10 cellular contexts compared by ENCODE assay signal in genomic region chr4:112889619-112890294, GRCh38.
DNase-seq lines count a peak whose midpoint lies in the region; ATAC-seq, FAIRE-seq and TF ChIP-seq lines count a peak whose summit lies in the region.
"Had no signal": no experiment of that assay in that cellular context is flagged by ENCODE, and none has a peak within 500 bp of the region (broad histone marks: within the 10 kb centered on the region; RNA-seq: fewer than 3 reads in every experiment).

No MANE protein-coding gene starts in this region.

- H3K9me3 ChIP-seq in liver (ENCODE audit: control insufficient read depth in 4 of 4, low read length in 3 of 4) (no peaks in the 10 kb centered on the region), HepG2 (ENCODE audit: low read length) (no peaks in the 10 kb centered on the region), aorta (ENCODE audit: control insufficient read depth, low read length) (no peaks in the 10 kb centered on the region)

- H3K27me3 Mint-ChIP-seq in activated B cell treated with CpG ODN at 0.5 μM for 24 hours, result peaks cover 6% of the 10 kb centered on the region
- H3K27me3 Mint-ChIP-seq: dendritic cell treated with granulocyte-macrophage colony-stimulating factor and Interleukin-4, amounts not matched to agents 40 ng/mL and 50 ng/mL, for 4 days had no signal

- TF ChIP-seq RAD21 in liver (IDR thresholded peaks at IDR 0.05), result no peak
- TF ChIP-seq RAD21 in HepG2 (CRISPR knock-in tag; IDR thresholded peaks at IDR 0.05), result no peak

- CTCF ChIA-PET in HepG2 (lab: Yijun Ruan, JAX; ENCODE audit: low intra/inter-chr PET ratio, low total read pairs), result no interaction called here
- CTCF ChIA-PET in activated B cell treated with CpG ODN at 0.5 μM for 24 hours (lab: Charles Lee), result no interaction called here

- FAIRE-seq in HepG2 (lab: Jason Lieb, UNC), result no peak

- TF ChIP-seq POLR2A in HepG2 (IDR thresholded peaks at IDR 0.05; ENCODE audit: insufficient read depth in 1 of 2, low read depth in 2 of 2, low read length in 2 of 2), result no peak

- no peaks in the 10 kb centered on the region for H3K9me3 Mint-ChIP-seq in activated B cell treated with CpG ODN at 0.5 μM for 24 hours
- H3K9me3 Mint-ChIP-seq: CD8-positive, alpha-beta T cell; dendritic cell treated with granulocyte-macrophage colony-stimulating factor and Interleukin-4, amounts not matched to agents 40 ng/mL and 50 ng/mL, for 4 days had no signal

- no peaks in the 10 kb centered on the region for H3K79me2 ChIP-seq in HepG2 (ENCODE audit: insufficient read depth, low read length)

- peak overlapping the region; percentile 12 for H3K4me3 Mint-ChIP-seq in activated B cell treated with CpG ODN at 0.5 μM for 24 hours
- H3K4me3 Mint-ChIP-seq: CD8-positive, alpha-beta T cell; dendritic cell treated with granulocyte-macrophage colony-stimulating factor and Interleukin-4, amounts not matched to agents 40 ng/mL and 50 ng/mL, for 4 days had no signal

- WGBS in liver, result 35% methylated on average over 4 of the region's 4 CpGs
- 7% methylated on average over 4 of the region's 4 CpGs for WGBS in HepG2 (ENCODE audit: low lambda C conversion rate)
- WGBS in aorta, 2 donors, result 6 to 11% methylated on average over 4 of the region's 4 CpGs

- no peaks in the 10 kb centered on the region for H3K36me3 ChIP-seq in liver (ENCODE audit: control insufficient read depth in 4 of 4, insufficient read depth in 3 of 4, low read depth in 1 of 4, low read length in 3 of 4)
- no peaks in the 10 kb centered on the region for H3K36me3 ChIP-seq in HepG2 (replicated peaks in 1 of 2; ENCODE audit: control insufficient read depth in 1 of 2, insufficient read depth in 2 of 2, low read length in 2 of 2)
- no peaks in the 10 kb centered on the region for H3K36me3 ChIP-seq in aorta (ENCODE audit: control insufficient read depth in 1 of 2, insufficient read depth in 2 of 2, low read length in 1 of 2)

- no TSS peak for BruUV-seq in HepG2 (replicated peaks; lab: Mats Ljungman, UMichigan)

- H3K9ac ChIP-seq in liver (ENCODE audit: low read depth in 1 of 2, low read length in 2 of 2) (no peak overlapping the region), HepG2 (ENCODE audit: insufficient read depth, low read depth, low read length) (no peak overlapping the region)

- H2AFZ ChIP-seq in HepG2 (ENCODE audit: low read length), result no peak overlapping the region

- no peak for TF ChIP-seq EP300 in HepG2 (IDR thresholded peaks at IDR 0.05; ENCODE audit: low read depth in 2 of 2, low read length in 2 of 2)
- TF ChIP-seq EP300 in HepG2 (CRISPR knock-in tag; IDR thresholded peaks at IDR 0.05; ENCODE audit: borderline replicate concordance), result no peak

- H3K27ac Mint-ChIP-seq in activated B cell treated with CpG ODN at 0.5 μM for 24 hours, result no peak overlapping the region
- H3K27ac Mint-ChIP-seq: CD8-positive, alpha-beta T cell; dendritic cell treated with granulocyte-macrophage colony-stimulating factor and Interleukin-4, amounts not matched to agents 40 ng/mL and 50 ng/mL, for 4 days had no signal

- H3K27me3 ChIP-seq in liver (ENCODE audit: control insufficient read depth in 4 of 4, insufficient read depth in 4 of 4, low read length in 3 of 4) (no peaks in the 10 kb centered on the region), HepG2 (ENCODE audit: control insufficient read depth in 1 of 2, insufficient read depth in 2 of 2, low read length in 2 of 2) (no peaks in the 10 kb centered on the region), aorta (ENCODE audit: control insufficient read depth in 1 of 2, insufficient read depth in 2 of 2, low read length in 1 of 2) (no peaks in the 10 kb centered on the region)

- intact Hi-C loops in HepG2 (cut with micrococcal nuclease; ENCODE audit: unreplicated experiment), result no loop called here
- intact Hi-C loops in activated B cell treated with CpG ODN at 0.5 μM for 24 hours (cut with micrococcal nuclease), result no loop called here
- intact Hi-C loops in aorta (cut with DNase I), result no loop called here

- in situ Hi-C loops in HepG2 (cut with HindIII; ENCODE audit: extremely low pct_ligation_motif_present, low pct_unique_long_range_greater_than_20kb), result no loop called here

- no peak for ATAC-seq in HepG2
- ATAC-seq in activated B cell treated with CpG ODN at 0.5 μM for 24 hours (ENCODE audit: low read depth), result no peak
- ATAC-seq in aorta (ENCODE audit: low FRiP score), result peak; percentile 74
- ATAC-seq in HG03460 (IDR thresholded peaks at IDR 0.05; ENCODE audit: unreplicated experiment), result no peak
- ATAC-seq in GM21619 (IDR thresholded peaks at IDR 0.05; ENCODE audit: unreplicated experiment), result no peak
- ATAC-seq: CD8-positive, alpha-beta T cell had no signal

- no peak for DNase-seq in HepG2 (ENCODE audit: low spot score)
- no peak for DNase-seq in activated B cell treated with CpG ODN at 0.5 μM for 24 hours
- DNase-seq in left kidney (ENCODE audit: low read depth, low spot score), result peak; percentile 69
- no peak for DNase-seq in aorta
- no peak for DNase-seq in ureter (ENCODE audit: low spot score)
- DNase-seq: CD8-positive, alpha-beta T cell had no signal

- peak overlapping the region in 2 of 3 donors; percentile 4 to 7 for H3K4me3 ChIP-seq in liver (ENCODE audit: low read depth in 1 of 3, low read length in 3 of 3)
- no peak overlapping the region for H3K4me3 ChIP-seq in HepG2 (replicated peaks in 1 of 3; ENCODE audit: insufficient read depth in 1 of 3, low read depth in 2 of 3, low read length in 3 of 3)
- peak overlapping the region; percentile 26 to 69 for H3K4me3 ChIP-seq in aorta (ENCODE audit: low read length in 2 of 2)

- TF ChIP-seq CTCF in liver (IDR thresholded peaks at IDR 0.05; ENCODE audit: low read depth, low read length, missing input control) (no peak), HepG2 (CRISPR knock-in tag; IDR thresholded peaks at IDR 0.05) (no peak), activated B cell treated with CpG ODN at 0.5 μM for 24 hours (IDR thresholded peaks at IDR 0.05) (no peak)

- H3K36me3 Mint-ChIP-seq in activated B cell treated with CpG ODN at 0.5 μM for 24 hours (ENCODE audit: low read depth), result no peaks in the 10 kb centered on the region
- H3K36me3 Mint-ChIP-seq: CD8-positive, alpha-beta T cell had no signal

- POLR2A ChIA-PET in HepG2 (lab: Yijun Ruan, JAX), result no interaction called here
- POLR2A ChIA-PET in activated B cell treated with CpG ODN at 0.5 μM for 24 hours (lab: Charles Lee), result no interaction called here

- peaks cover 4% of the 10 kb centered on the region for H3K4me1 Mint-ChIP-seq in activated B cell treated with CpG ODN at 0.5 μM for 24 hours

- H3K4me2 ChIP-seq in HepG2 (ENCODE audit: low read depth, low read length), result no peak overlapping the region

- H4K20me1 ChIP-seq in HepG2 (ENCODE audit: insufficient read depth, low read length), result no peaks in the 10 kb centered on the region

- H3K4me1 ChIP-seq in liver (ENCODE audit: control insufficient read depth in 4 of 4, insufficient read depth in 4 of 4, low read length in 3 of 4) (peaks cover 0 to 6% (median 3%) of the 10 kb centered on the region in 4 donors), HepG2 (ENCODE audit: insufficient read depth, low read length) (0 out of 2 replicates have a peak, but pooled peaks cover 4% of the 10 kb centered on the region), aorta (ENCODE audit: control insufficient read depth in 1 of 2, insufficient read depth in 2 of 2, low read length in 2 of 2) (no peaks in the 10 kb centered on the region)

- no peak overlapping the region for H3K27ac ChIP-seq in liver (ENCODE audit: low read depth in 1 of 2, low read length in 2 of 2)
- H3K27ac ChIP-seq in HepG2 (ENCODE audit: extremely low read length, insufficient read depth, low read length), result no peak overlapping the region
- peak overlapping the region in 1 of 2 donors; percentile 28 for H3K27ac ChIP-seq in aorta (ENCODE audit: low read depth in 1 of 2, low read length in 2 of 2)

TF ChIP-seq in liver, 16 proteins besides CTCF, POLR2A, EP300 and RAD21 (continues in another document):
- TF ChIP-seq EGR1 (IDR thresholded peaks at IDR 0.05; ENCODE audit: low read depth in 2 of 2) (no peak), HNF4A (conservative IDR thresholded peaks at IDR 0.05) (no peak)

TF ChIP-seq in HepG2, 621 proteins besides CTCF, POLR2A, EP300 and RAD21:
- TF ChIP-seq ZNF3 (CRISPR knock-in tag; IDR thresholded peaks at IDR 0.05) (no peak), SYNCRIP (IDR thresholded peaks at IDR 0.05; ENCODE audit: insufficient read depth, low read depth, low read length) (no peak), CHCHD3 (CRISPR knock-in tag; IDR thresholded peaks at IDR 0.05) (no peak), TCF7L2 (IDR thresholded peaks at IDR 0.05; ENCODE audit: low read depth, low read length) (no peak), YY1 (IDR thresholded peaks at IDR 0.05; ENCODE audit: insufficient read depth, insufficient replicate concordance, low read depth, low read length) (no peak), SETDB1 (CRISPR knock-in tag; IDR thresholded peaks at IDR 0.05; ENCODE audit: borderline replicate concordance) (no peak), ZNF772 (CRISPR knock-in tag; IDR thresholded peaks at IDR 0.05) (no peak), IKZF1 (IDR thresholded peaks at IDR 0.05) (no peak), HNRNPH1 (optimal IDR thresholded peaks at IDR 0.05; ENCODE audit: low read depth, low read length) (no peak), ZNF569 (CRISPR knock-in tag; IDR thresholded peaks at IDR 0.05; ENCODE audit: borderline replicate concordance) (no peak), ZNF800 (CRISPR knock-in tag; IDR thresholded peaks at IDR 0.05) (no peak)

Comparison
In these comparisons a context has a peak if more than half of its experiments do, and no peak if none do; other contexts are left out.
1. H3K4me3 ChIP-seq: peak in liver (2 of 3) and aorta (2 of 2); none in HepG2 (0 of 3).